Comparison of ENCODE assay signal across 1 cellular context in the genomic region with DNA sequence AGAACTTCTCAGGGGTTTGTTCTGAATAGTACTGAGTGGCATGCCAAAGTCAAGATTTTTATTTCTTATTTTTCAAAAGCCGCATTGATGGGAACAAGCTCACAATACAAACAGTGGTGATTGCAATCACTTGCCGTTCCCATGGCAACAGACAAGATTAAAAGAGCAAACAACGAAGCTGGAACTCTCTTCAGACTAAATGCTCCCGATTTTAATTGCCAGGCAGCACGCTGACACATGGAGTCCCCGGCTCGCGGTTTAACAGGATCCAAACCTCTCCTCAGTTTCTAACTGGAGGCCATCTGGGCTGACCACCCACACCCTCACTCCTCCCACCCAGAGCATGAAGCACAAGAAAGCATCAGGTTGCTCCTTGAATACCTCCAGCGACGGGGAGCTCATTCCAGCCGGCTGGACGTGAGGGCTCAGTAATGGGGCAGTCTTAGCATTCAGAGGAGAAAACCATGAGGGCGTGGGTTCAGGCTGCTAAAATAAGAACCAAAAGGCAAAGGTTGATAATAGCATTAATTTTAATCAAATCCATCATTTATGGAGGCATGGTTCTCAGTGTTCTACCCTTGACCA.
TF ChIP-seq lines count a peak whose summit lies in the region.

No MANE protein-coding gene starts in this region.

TF ChIP-seq in GM23338, 12 proteins besides CTCF, POLR2A, EP300 and RAD21 (continued from another document):
- no peak for TF ChIP-seq ZNF462 (CRISPR knock-in tag; IDR thresholded peaks at IDR 0.05)
